Comparison of ENCODE assay signal across 8 cellular contexts in the genomic region with DNA sequence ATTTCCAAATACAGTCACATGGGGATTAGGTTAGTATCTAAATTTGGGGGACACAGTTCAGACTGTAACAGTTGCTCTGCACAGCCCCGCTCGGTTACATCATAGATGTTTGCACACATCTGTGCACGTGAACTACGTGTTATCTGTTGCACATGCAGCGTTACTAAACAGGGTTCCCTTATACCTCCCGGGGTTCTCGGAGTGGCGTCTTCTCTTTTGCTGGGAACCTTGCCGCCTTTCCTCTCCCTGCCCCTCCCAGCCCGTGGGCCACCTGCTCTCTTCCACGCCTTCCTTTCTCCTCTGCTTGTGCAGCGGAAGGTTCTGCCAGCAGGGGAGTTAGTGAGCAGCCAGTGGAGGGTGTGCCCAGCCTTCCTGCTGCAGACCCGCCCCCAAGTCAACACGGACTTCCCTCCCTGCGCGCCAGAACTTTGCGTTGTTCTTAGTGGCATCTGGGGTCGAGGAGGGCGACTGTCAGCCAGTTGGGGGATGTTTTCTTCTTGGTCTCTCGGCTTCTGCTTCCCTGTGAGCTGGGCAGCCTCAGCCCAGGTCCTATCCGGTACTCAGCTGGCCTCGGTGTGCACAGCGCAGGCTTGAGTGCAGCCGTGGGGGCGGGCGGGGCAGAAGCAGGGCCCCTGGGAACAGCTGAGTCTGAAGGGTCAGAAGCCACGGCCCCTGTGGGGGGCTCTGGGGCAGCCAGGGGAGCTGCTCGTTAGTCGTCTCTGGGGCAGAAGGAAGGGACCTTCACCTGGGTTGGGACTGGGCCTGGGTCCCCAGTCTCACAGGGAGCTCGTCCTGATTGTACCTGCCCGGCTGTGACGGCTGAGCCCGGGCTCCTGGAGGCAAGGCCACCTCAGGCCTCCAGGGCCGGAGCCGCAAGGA.
DNase-seq lines count a peak whose midpoint lies in the region; ATAC-seq and TF ChIP-seq lines count a peak whose summit lies in the region.
"Not testable (repeated sequence)": the region's sequence is repeated elsewhere in the genome, so short reads cannot be mapped to it uniquely, and the experiment has no call there.

No MANE protein-coding gene starts in this region.

- peak; percentile 63 for TF ChIP-seq CTCF in neural crest cell (conservative IDR thresholded peaks at IDR 0.05)

- not testable (repeated sequence) for H3K36me3 Mint-ChIP-seq in activated naive CD8-positive, alpha-beta T cell treated with anti-CD3 and anti-CD28 coated beads, Interleukin-2, amount 50 U/mL, for 24 hours (ENCODE audit: low read depth); neural crest cell (ENCODE audit: low read depth)

- ATAC-seq in activated naive CD8-positive, alpha-beta T cell treated with anti-CD3 and anti-CD28 coated beads, Interleukin-2, amount 50 U/mL, for 24 hours = peak; percentile 91
- peak; percentile 73 for ATAC-seq in Right ventricle myocardium inferior

- H3K9me3 Mint-ChIP-seq in activated naive CD8-positive, alpha-beta T cell treated with anti-CD3 and anti-CD28 coated beads, Interleukin-2, amount 50 U/mL, for 24 hours; neural crest cell: not testable (repeated sequence)

- intact Hi-C loops in Right ventricle myocardium inferior (cut with DNase I) = not testable (repeated sequence)

- peak overlapping the region; percentile 35 for H3K27ac Mint-ChIP-seq in activated naive CD8-positive, alpha-beta T cell treated with anti-CD3 and anti-CD28 coated beads, Interleukin-2, amount 50 U/mL, for 24 hours
- H3K27ac Mint-ChIP-seq in neural crest cell (ENCODE audit: unreplicated experiment) = not testable (repeated sequence)

- DNase-seq in COR-L47 (lab: John Stamatoyannopoulos, UW) (peak; percentile 63), HT-29 (ENCODE audit: low spot score) (peak; percentile 48), NCI-H524 (lab: John Stamatoyannopoulos, UW) (peak; percentile 32 to 75), UCSD-AML1 (lab: John Stamatoyannopoulos, UW; ENCODE audit: unreplicated experiment) (peak; percentile 60), neural crest cell (ENCODE audit: low read depth, low spot score) (peak; percentile 46)
- peak; percentile 41 for DNase-seq in activated naive CD8-positive, alpha-beta T cell treated with anti-CD3 and anti-CD28 coated beads, Interleukin-2, amount 50 U/mL, for 24 hours
- not testable (repeated sequence) for DNase-seq in Right ventricle myocardium inferior (ENCODE audit: missing footprints)
- DNase-seq in stimulated activated naive CD4-positive, alpha-beta T cell (lab: John Stamatoyannopoulos, UW) = peak in 5 of 6 experiments; percentile 11 to 62 (median 38)

- not testable (repeated sequence) for H3K4me1 Mint-ChIP-seq in activated naive CD8-positive, alpha-beta T cell treated with anti-CD3 and anti-CD28 coated beads, Interleukin-2, amount 50 U/mL, for 24 hours
- H3K4me1 Mint-ChIP-seq in neural crest cell = peaks cover 32% of the 10 kb centered on the region

- H3K4me3 Mint-ChIP-seq in activated naive CD8-positive, alpha-beta T cell treated with anti-CD3 and anti-CD28 coated beads, Interleukin-2, amount 50 U/mL, for 24 hours = peak overlapping the region; percentile 67
- peak overlapping the region; percentile 40 for H3K4me3 Mint-ChIP-seq in neural crest cell

- H3K27me3 Mint-ChIP-seq in activated naive CD8-positive, alpha-beta T cell treated with anti-CD3 and anti-CD28 coated beads, Interleukin-2, amount 50 U/mL, for 24 hours; neural crest cell (ENCODE audit: low read depth): not testable (repeated sequence)
